Comparison of ENCODE assay signal across 25 cellular contexts in genomic region chr1:115245227-115245626, GRCh38.
DNase-seq lines count a peak whose midpoint lies in the region; ATAC-seq, FAIRE-seq and TF ChIP-seq lines count a peak whose summit lies in the region.
"Had no signal": no experiment of that assay in that cellular context is flagged by ENCODE, and none has a peak within 500 bp of the region (broad histone marks: within the 10 kb centered on the region; RNA-seq: fewer than 3 reads in every experiment).

No MANE protein-coding gene starts in this region.

- H2BK15ac ChIP-seq in mesendoderm (replicated peaks; ENCODE audit: low read depth): no peak overlapping the region

- no peak overlapping the region for H3K4me3 ChIP-seq in HEK293 (ENCODE audit: low read depth, low read length)
- H3K4me3 ChIP-seq in pancreas: no peak overlapping the region
- no peak overlapping the region for H3K4me3 ChIP-seq in mesendoderm (ENCODE audit: low read length)
- H3K4me3 ChIP-seq: BLaER1 had no signal

- no peak for TF ChIP-seq CTCF in HEK293 (tag by site-specific recombination; IDR thresholded peaks at IDR 0.05)
- TF ChIP-seq CTCF in pancreas (IDR thresholded peaks at IDR 0.05): no peak

- no peak overlapping the region for H3K56ac ChIP-seq in mesendoderm (ENCODE audit: low read length)

- H3K23ac ChIP-seq in mesendoderm (ENCODE audit: low read length): no peak overlapping the region

- no peak overlapping the region for H3K18ac ChIP-seq in mesendoderm (ENCODE audit: low read length)

- H3K9me3 ChIP-seq in HEK293 (ENCODE audit: control insufficient read depth, insufficient read depth, low read depth, low read length) (no peaks in the 10 kb centered on the region), pancreas (no peaks in the 10 kb centered on the region)
- H3K9me3 ChIP-seq: BE2C had no signal

- no peak overlapping the region for H2BK120ac ChIP-seq in mesendoderm (ENCODE audit: low read depth, low read length)

- no peak overlapping the region for H2BK5ac ChIP-seq in mesendoderm (ENCODE audit: low read length)

- CTCF ChIA-PET in HEK293 (lab: Yijun Ruan, JAX): interaction anchor here (0.6 kb wide), 1 partner anchor 11 kb away, joined by 3 read pairs; no protein-coding TSS in a partner anchor

- H3K4me2 ChIP-seq in mesendoderm (ENCODE audit: low read length): no peak overlapping the region
- H3K4me2 ChIP-seq: BLaER1 had no signal

- no peak overlapping the region for H3K9ac ChIP-seq in mesendoderm (ENCODE audit: low read length)
- H3K9ac ChIP-seq: BLaER1 had no signal

- H3K27ac ChIP-seq in HEK293 (ENCODE audit: extremely low read depth, low read depth, low read length) (no peak overlapping the region), pancreas (no peak overlapping the region), mesendoderm (ENCODE audit: low read depth, low read length) (no peak overlapping the region)
- H3K27ac ChIP-seq: 22Rv1, BLaER1 had no signal

- H2AK5ac ChIP-seq in mesendoderm (ENCODE audit: low read length): no peak overlapping the region

- no peak overlapping the region for H4K5ac ChIP-seq in mesendoderm (ENCODE audit: low read length)

- DNase-seq in pancreas: no peak
- no peak for DNase-seq in mesendoderm
- DNase-seq in inferior parietal cortex (ENCODE audit: extremely low spot score): no peak
- DNase-seq in stimulated activated CD4-positive, alpha-beta T cell treated with anti-CD3 and anti-CD28 coated beads, Interleukin-4, amount 100 ng/mL, for 24 hours: no peak
- DNase-seq: ACHN; BE2C; C1 segment of cervical spinal cord; CD4-positive, alpha-beta memory T cell; CD4-positive, CD25-positive, alpha-beta regulatory T cell; CD8-positive, alpha-beta memory T cell; COR-L47; DMS 273 treated with DMSO at 0.1 percent for 48 hours; DMS153; DMS53; DMS79; DND-41; EL; GF-D8 had no signal

- POLR2A ChIA-PET in HEK293 (lab: Yijun Ruan, JAX): no interaction called here

- H3K79me1 ChIP-seq in mesendoderm (ENCODE audit: low read length): no peaks in the 10 kb centered on the region

- intact Hi-C loops in pancreas (cut with DNase I): no loop called here

- WGBS in pancreas, 2 donors: 95 to 100% methylated on average over 1 of the region's 1 CpG
- no CpG with 5 or more reads among the region's 1 CpG for WGBS in mesendoderm (ENCODE audit: extremely low coverage, insufficient coverage, low lambda C conversion rate)

- H3K79me2 ChIP-seq in mesendoderm (ENCODE audit: control insufficient read depth, insufficient read depth, low read length): no peaks in the 10 kb centered on the region

- H3K36me3 ChIP-seq in HEK293 (ENCODE audit: control insufficient read depth in 2 of 2, insufficient read depth in 1 of 2, low read length in 2 of 2) (no peaks in the 10 kb centered on the region), pancreas (no peaks in the 10 kb centered on the region), mesendoderm (ENCODE audit: control insufficient read depth, insufficient read depth, low read length) (no peaks in the 10 kb centered on the region)
- H3K36me3 ChIP-seq: BE2C, BLaER1 had no signal

- no peak overlapping the region for H4K8ac ChIP-seq in mesendoderm (ENCODE audit: low read depth, low read length)

- no peaks in the 10 kb centered on the region for H3K4me1 ChIP-seq in HEK293 (ENCODE audit: control insufficient read depth, insufficient read depth, low read length)
- no peaks in the 10 kb centered on the region for H3K4me1 ChIP-seq in pancreas
- H3K4me1 ChIP-seq in mesendoderm (ENCODE audit: control insufficient read depth, low read depth, low read length): no peaks in the 10 kb centered on the region
- H3K4me1 ChIP-seq: BE2C, BLaER1 had no signal

- no peak for ATAC-seq in pancreas

- no peak overlapping the region for H3K4ac ChIP-seq in mesendoderm (ENCODE audit: low read depth, low read length)

- FAIRE-seq in A204.1 (lab: Jason Lieb, UNC) (peak; percentile 52), colon (lab: Jason Lieb, UNC) (peak; percentile 71), pancreas (lab: Jason Lieb, UNC) (peak; percentile 32)
- FAIRE-seq: GM12891, GM18507 had no signal

- H3K27me3 ChIP-seq in pancreas (no peaks in the 10 kb centered on the region), mesendoderm (ENCODE audit: insufficient read depth, low read length, poor library complexity) (no peaks in the 10 kb centered on the region)
- H3K27me3 ChIP-seq: BE2C, BLaER1 had no signal

TF ChIP-seq in HEK293, 187 proteins besides CTCF, POLR2A, EP300 and RAD21:
- TF ChIP-seq ZNF366 (tag by site-specific recombination; conservative IDR thresholded peaks at IDR 0.05) (no peak), SETDB1 (IDR thresholded peaks at IDR 0.05; ENCODE audit: insufficient read length, low read length) (peak; percentile 67)
TF ChIP-seq in HEK293: peak in this region for 1.
